Comparison of ENCODE assay signal across 8 cellular contexts in genomic region chr2:173962036-173962435, GRCh38. TPM values are rescaled to one million over a fixed set of nuclear protein-coding genes. Genes with fewer than 3 reads are reported as not detected.
A peak's percentile ranks its signal among the peaks of the same experiment; 100 is the strongest.
DNase-seq lines count a peak whose midpoint lies in the region; ATAC-seq and TF ChIP-seq lines count a peak whose summit lies in the region.

No MANE protein-coding gene starts in this region.

- TF ChIP-seq POLR2A in right lobe of liver (IDR thresholded peaks at IDR 0.05) (no peak), GM18505 (IDR thresholded peaks at IDR 0.05; ENCODE audit: borderline replicate concordance, extremely low read depth, insufficient read depth, insufficient read length) (no peak)

- H3K4me3 ChIP-seq in AG04449 (ENCODE audit: low read depth, low read length) (peak overlapping the region; percentile 94), HAP-1 (peak overlapping the region; percentile 93), right lobe of liver (peak overlapping the region; percentile 80 to 86 (median 80))

- no peaks in the 10 kb centered on the region for H3K9me3 Mint-ChIP-seq in activated naive CD4-positive, alpha-beta T cell treated with anti-CD3 and anti-CD28 coated beads, Interleukin-2, amount 50 U/mL, for 72 hours

- intact Hi-C loops in right lobe of liver (cut with DNase I), result no loop called here

- POLR2A ChIA-PET in AG04449 (lab: Yijun Ruan, JAX), result no interaction called here

- in situ Hi-C loops in HAP-1 (cut with MboI; ENCODE audit: low sequenced_read_pairs), result no loop called here
- in situ Hi-C loops in ACHN (cut with HindIII; ENCODE audit: low pct_ligation_motif_present, low pct_unique_long_range_greater_than_20kb, low sequenced_read_pairs), result no loop called here

- no peak for ATAC-seq in activated naive CD4-positive, alpha-beta T cell treated with anti-CD3 and anti-CD28 coated beads, Interleukin-2, amount 50 U/mL, for 72 hours
- ATAC-seq in right lobe of liver (no peak), GM21515 (IDR thresholded peaks at IDR 0.05; ENCODE audit: unreplicated experiment) (no peak), GM18505 (IDR thresholded peaks at IDR 0.05; ENCODE audit: unreplicated experiment) (no peak)

- WGBS in right lobe of liver (ENCODE audit: insufficient coverage, low coverage, low lambda C conversion rate, missing lambda C conversion rate), result 18% methylated on average over 1 of the region's 1 CpG

- peak overlapping the region in 1 of 3 donors; percentile 100 for H3K27ac ChIP-seq in right lobe of liver

- TF ChIP-seq CTCF in AG04449 (IDR thresholded peaks at IDR 0.05; ENCODE audit: insufficient read depth, low read length, missing control alignments) (no peak), right lobe of liver (IDR thresholded peaks at IDR 0.05) (no peak)

- H3K36me3 Mint-ChIP-seq in activated naive CD4-positive, alpha-beta T cell treated with anti-CD3 and anti-CD28 coated beads, Interleukin-2, amount 50 U/mL, for 72 hours, result peaks cover 50 to 53% of the 10 kb centered on the region in 2 donors

- H3K27me3 ChIP-seq in HAP-1 (ENCODE audit: low read depth) (no peaks in the 10 kb centered on the region), right lobe of liver (no peaks in the 10 kb centered on the region)

- peak overlapping the region; percentile 98 to 100 for H3K27ac Mint-ChIP-seq in activated naive CD4-positive, alpha-beta T cell treated with anti-CD3 and anti-CD28 coated beads, Interleukin-2, amount 50 U/mL, for 72 hours

- no peak for DNase-seq in AG04449 (ENCODE audit: low read depth, low spot score)
- no peak for DNase-seq in HAP-1 (ENCODE audit: low spot score in 2 of 2)
- DNase-seq in activated naive CD4-positive, alpha-beta T cell treated with anti-CD3 and anti-CD28 coated beads, Interleukin-2, amount 50 U/mL, for 72 hours (ENCODE audit: low spot score in 2 of 2), result no peak
- DNase-seq in right lobe of liver, result no peak
- no peak for DNase-seq in occipital lobe (lab: John Stamatoyannopoulos, UW)
- DNase-seq in ACHN, result no peak

- H3K36me3 ChIP-seq in HAP-1 (replicated peaks) (peaks cover 13% of the 10 kb centered on the region; the same call in 1 of the 2 replicates), right lobe of liver (no peaks in the 10 kb centered on the region)

- CTCF ChIA-PET in AG04449 (lab: Yijun Ruan, JAX), result interaction anchor here (0.6 to 3.1 kb wide), 5 partner anchors 9 to 79 kb away, joined by 3 to 7 read pairs (median 4); no protein-coding TSS in a partner anchor

- no peaks in the 10 kb centered on the region for H3K9me3 ChIP-seq in HAP-1
- no peaks in the 10 kb centered on the region for H3K9me3 ChIP-seq in right lobe of liver

- H3K4me1 ChIP-seq in HAP-1 (peaks cover 25% of the 10 kb centered on the region), right lobe of liver (peaks cover 0 to 43% (median 9%) of the 10 kb centered on the region in 4 donors)

RNA-seq across cellular contexts. Expression of gene SP3, which starts 3.1 kb away (rescaled TPM):
- total RNA-seq in activated naive CD4-positive, alpha-beta T cell treated with anti-CD3 and anti-CD28 coated beads, Interleukin-2, amount 50 U/mL, for 72 hours, result 100 to 1,000 TPM in 1 of 2 donors, 10 to 100 TPM in 1; 79.1 to 161 TPM
- total RNA-seq in right lobe of liver (10 to 100 TPM; 28.4 to 36.5 (median 32.4) TPM), occipital lobe (215 TPM)
